ENCODE assay signal across 2 cellular contexts in the genomic region with DNA sequence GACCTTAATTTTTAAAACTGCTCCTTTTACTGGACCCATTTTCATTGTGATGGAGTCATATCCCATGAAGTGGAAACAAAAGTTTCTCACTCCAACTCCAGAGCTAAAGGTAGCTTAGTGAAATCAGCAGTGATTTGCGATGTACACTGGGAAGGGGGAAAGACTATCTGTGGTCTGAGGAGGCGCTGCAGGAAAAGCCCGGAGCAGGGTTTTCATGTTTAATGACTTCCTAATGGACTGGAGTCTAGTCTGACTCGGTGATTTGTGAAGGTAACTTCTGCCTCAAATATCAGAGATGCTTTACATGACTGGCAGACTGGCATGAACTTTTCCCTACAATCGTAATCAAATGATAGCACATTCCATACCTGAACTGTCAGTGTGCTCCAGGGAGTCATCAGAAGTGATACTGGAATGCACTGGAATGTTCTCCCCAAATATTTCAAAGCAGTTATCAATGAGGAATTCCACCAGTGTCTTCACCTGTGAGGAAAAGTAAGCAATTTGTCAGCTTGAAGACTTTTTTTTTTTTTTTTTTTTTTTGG.
TF ChIP-seq lines count a peak whose summit lies in the region.

No MANE protein-coding gene starts in this region.

TF ChIP-seq in HEK293, 187 proteins besides CTCF, POLR2A, EP300 and RAD21:
- no peak for TF ChIP-seq ZEB2 (tag by site-specific recombination; IDR thresholded peaks at IDR 0.05)
- TF ChIP-seq, protein P1, sequence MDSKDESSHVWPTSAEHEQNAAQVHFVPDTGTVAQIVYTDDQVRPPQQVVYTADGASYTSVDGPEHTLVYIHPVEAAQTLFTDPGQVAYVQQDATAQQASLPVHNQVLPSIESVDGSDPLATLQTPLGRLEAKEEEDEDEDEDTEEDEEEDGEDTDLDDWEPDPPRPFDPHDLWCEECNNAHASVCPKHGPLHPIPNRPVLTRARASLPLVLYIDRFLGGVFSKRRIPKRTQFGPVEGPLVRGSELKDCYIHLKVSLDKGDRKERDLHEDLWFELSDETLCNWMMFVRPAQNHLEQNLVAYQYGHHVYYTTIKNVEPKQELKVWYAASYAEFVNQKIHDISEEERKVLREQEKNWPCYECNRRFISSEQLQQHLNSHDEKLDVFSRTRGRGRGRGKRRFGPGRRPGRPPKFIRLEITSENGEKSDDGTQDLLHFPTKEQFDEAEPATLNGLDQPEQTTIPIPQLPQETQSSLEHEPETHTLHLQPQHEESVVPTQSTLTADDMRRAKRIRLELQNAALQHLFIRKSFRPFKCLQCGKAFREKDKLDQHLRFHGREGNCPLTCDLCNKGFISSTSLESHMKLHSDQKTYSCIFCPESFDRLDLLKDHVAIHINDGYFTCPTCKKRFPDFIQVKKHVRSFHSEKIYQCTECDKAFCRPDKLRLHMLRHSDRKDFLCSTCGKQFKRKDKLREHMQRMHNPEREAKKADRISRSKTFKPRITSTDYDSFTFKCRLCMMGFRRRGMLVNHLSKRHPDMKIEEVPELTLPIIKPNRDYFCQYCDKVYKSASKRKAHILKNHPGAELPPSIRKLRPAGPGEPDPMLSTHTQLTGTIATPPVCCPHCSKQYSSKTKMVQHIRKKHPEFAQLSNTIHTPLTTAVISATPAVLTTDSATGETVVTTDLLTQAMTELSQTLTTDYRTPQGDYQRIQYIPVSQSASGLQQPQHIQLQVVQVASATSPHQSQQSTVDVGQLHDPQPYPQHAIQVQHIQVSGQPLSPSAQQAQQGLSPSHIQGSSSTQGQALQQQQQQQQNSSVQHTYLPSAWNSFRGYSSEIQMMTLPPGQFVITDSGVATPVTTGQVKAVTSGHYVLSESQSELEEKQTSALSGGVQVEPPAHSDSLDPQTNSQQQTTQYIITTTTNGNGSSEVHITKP (tag by site-specific recombination; IDR thresholded peaks at IDR 0.05) = 0 out of 2 replicates have a peak, but pooled peaks have one; percentile 39
- peak; percentile 45; the same call in 1 of the 2 replicates for TF ChIP-seq PRDM1 (tag by site-specific recombination; IDR thresholded peaks at IDR 0.05)

TF ChIP-seq in GM12878, 131 proteins besides CTCF, POLR2A, EP300 and RAD21:
- TF ChIP-seq PAX8 (IDR thresholded peaks at IDR 0.05) (0 out of 2 replicates have a peak, but pooled peaks have one; percentile 29), IKZF2 (IDR thresholded peaks at IDR 0.05) (0 out of 4 replicates have a peak, but pooled peaks of 1 of the 2 experiments have one; percentile 6), RELA (IDR thresholded peaks at IDR 0.05; ENCODE audit: borderline replicate concordance, partially characterized antibody) (no peak)
- TF ChIP-seq, protein P2, sequence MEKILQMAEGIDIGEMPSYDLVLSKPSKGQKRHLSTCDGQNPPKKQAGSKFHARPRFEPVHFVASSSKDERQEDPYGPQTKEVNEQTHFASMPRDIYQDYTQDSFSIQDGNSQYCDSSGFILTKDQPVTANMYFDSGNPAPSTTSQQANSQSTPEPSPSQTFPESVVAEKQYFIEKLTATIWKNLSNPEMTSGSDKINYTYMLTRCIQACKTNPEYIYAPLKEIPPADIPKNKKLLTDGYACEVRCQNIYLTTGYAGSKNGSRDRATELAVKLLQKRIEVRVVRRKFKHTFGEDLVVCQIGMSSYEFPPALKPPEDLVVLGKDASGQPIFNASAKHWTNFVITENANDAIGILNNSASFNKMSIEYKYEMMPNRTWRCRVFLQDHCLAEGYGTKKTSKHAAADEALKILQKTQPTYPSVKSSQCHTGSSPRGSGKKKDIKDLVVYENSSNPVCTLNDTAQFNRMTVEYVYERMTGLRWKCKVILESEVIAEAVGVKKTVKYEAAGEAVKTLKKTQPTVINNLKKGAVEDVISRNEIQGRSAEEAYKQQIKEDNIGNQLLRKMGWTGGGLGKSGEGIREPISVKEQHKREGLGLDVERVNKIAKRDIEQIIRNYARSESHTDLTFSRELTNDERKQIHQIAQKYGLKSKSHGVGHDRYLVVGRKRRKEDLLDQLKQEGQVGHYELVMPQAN (conservative IDR thresholded peaks at IDR 0.05) = no peak
